Comparison of ENCODE assay signal across 24 cellular contexts in genomic region chr3:85652322-85652721, GRCh38.
"Had no signal": no experiment of that assay in that cellular context is flagged by ENCODE, and none has a peak within 500 bp of the region (broad histone marks: within the 10 kb centered on the region; RNA-seq: fewer than 3 reads in every experiment).

No MANE protein-coding gene starts in this region.

- H3K4me1 Mint-ChIP-seq: activated CD4-positive, alpha-beta T cell treated with anti-CD3 and anti-CD28 coated beads for 36 hours; activated CD8-positive, alpha-beta memory T cell treated with anti-CD3 and anti-CD28 coated beads, Interleukin-2, amount 10 ng/mL, durations not matched to agents 7 days and 5 days; brain; naive thymus-derived CD8-positive, alpha-beta T cell; neural crest cell; stimulated activated naive CD8-positive, alpha-beta T cell treated with anti-CD3 and anti-CD28 coated beads, Interleukin-15, amount 100 ng/mL, for 72 hours had no signal

- H3K27ac ChIP-seq: cardiac muscle cell, heart right ventricle, lower lobe of right lung, spleen, upper lobe of left lung, vagina had no signal

- DNase-seq: activated CD4-positive, alpha-beta T cell treated with anti-CD3 and anti-CD28 coated beads for 36 hours; activated CD4-positive, CD25-positive, alpha-beta regulatory T cell; activated CD8-positive, alpha-beta memory T cell treated with anti-CD3 and anti-CD28 coated beads, Interleukin-2, amount 10 ng/mL, durations not matched to agents 7 days and 5 days; activated CD8-positive, alpha-beta T cell treated with anti-CD3 and anti-CD28 coated beads, Interleukin-2, amount 10 ng/mL, durations not matched to agents 7 days and 5 days; activated naive CD4-positive, alpha-beta T cell; activated T-cell treated with anti-CD3 and anti-CD28 coated beads, Interleukin-2, amount 50 U/mL, for 48 hours; foreskin melanocyte; heart right ventricle; lower lobe of right lung; mesenchymal stem cell; naive thymus-derived CD8-positive, alpha-beta T cell; occipital lobe; right cardiac atrium; spleen; stimulated activated naive CD8-positive, alpha-beta T cell treated with anti-CD3 and anti-CD28 coated beads, Interleukin-15, amount 100 ng/mL, for 72 hours; substantia nigra; T-helper 2 cell; upper lobe of left lung had no signal

- H3K4me1 ChIP-seq: heart right ventricle, lower lobe of right lung, spleen, upper lobe of left lung, vagina had no signal

- H3K4me3 ChIP-seq: cardiac muscle cell, heart right ventricle, lower lobe of right lung, spleen, upper lobe of left lung, vagina had no signal

- H3K36me3 Mint-ChIP-seq: activated CD8-positive, alpha-beta memory T cell treated with anti-CD3 and anti-CD28 coated beads, Interleukin-2, amount 10 ng/mL, durations not matched to agents 7 days and 5 days; activated naive CD4-positive, alpha-beta T cell treated with anti-CD3 and anti-CD28 coated beads, Interleukin-2, amount 50 U/mL, for 72 hours; brain; naive thymus-derived CD8-positive, alpha-beta T cell had no signal

- H3K4me3 Mint-ChIP-seq: activated CD4-positive, alpha-beta T cell treated with anti-CD3 and anti-CD28 coated beads for 36 hours; activated CD8-positive, alpha-beta memory T cell treated with anti-CD3 and anti-CD28 coated beads, Interleukin-2, amount 10 ng/mL, durations not matched to agents 7 days and 5 days; activated CD8-positive, alpha-beta T cell treated with anti-CD3 and anti-CD28 coated beads, Interleukin-2, amount 10 ng/mL, durations not matched to agents 7 days and 5 days; brain; naive thymus-derived CD8-positive, alpha-beta T cell; neural crest cell; stimulated activated naive CD8-positive, alpha-beta T cell treated with anti-CD3 and anti-CD28 coated beads, Interleukin-15, amount 100 ng/mL, for 72 hours had no signal

- H3K27me3 Mint-ChIP-seq: activated CD4-positive, alpha-beta T cell treated with anti-CD3 and anti-CD28 coated beads for 36 hours; activated CD8-positive, alpha-beta memory T cell treated with anti-CD3 and anti-CD28 coated beads, Interleukin-2, amount 10 ng/mL, durations not matched to agents 7 days and 5 days; brain; naive thymus-derived CD8-positive, alpha-beta T cell; stimulated activated naive CD8-positive, alpha-beta T cell treated with anti-CD3 and anti-CD28 coated beads, Interleukin-15, amount 100 ng/mL, for 72 hours had no signal

- H3K36me3 ChIP-seq: cardiac muscle cell, heart right ventricle, lower lobe of right lung, spleen, upper lobe of left lung, vagina had no signal

- H3K27ac Mint-ChIP-seq: activated CD4-positive, alpha-beta T cell treated with anti-CD3 and anti-CD28 coated beads for 36 hours; activated CD8-positive, alpha-beta memory T cell treated with anti-CD3 and anti-CD28 coated beads, Interleukin-2, amount 10 ng/mL, durations not matched to agents 7 days and 5 days; activated CD8-positive, alpha-beta T cell treated with anti-CD3 and anti-CD28 coated beads, Interleukin-2, amount 10 ng/mL, durations not matched to agents 7 days and 5 days; activated naive CD4-positive, alpha-beta T cell treated with anti-CD3 and anti-CD28 coated beads, Interleukin-2, amount 50 U/mL, for 72 hours; naive thymus-derived CD8-positive, alpha-beta T cell; stimulated activated naive CD8-positive, alpha-beta T cell treated with anti-CD3 and anti-CD28 coated beads, Interleukin-15, amount 100 ng/mL, for 72 hours had no signal

- H3K9me3 Mint-ChIP-seq: brain had no signal

- ATAC-seq: activated CD4-positive, alpha-beta T cell treated with anti-CD3 and anti-CD28 coated beads for 36 hours; activated CD8-positive, alpha-beta memory T cell treated with anti-CD3 and anti-CD28 coated beads, Interleukin-2, amount 10 ng/mL, durations not matched to agents 7 days and 5 days; activated CD8-positive, alpha-beta T cell treated with anti-CD3 and anti-CD28 coated beads, Interleukin-2, amount 10 ng/mL, durations not matched to agents 7 days and 5 days; activated naive CD4-positive, alpha-beta T cell treated with anti-CD3 and anti-CD28 coated beads, Interleukin-2, amount 50 U/mL, for 72 hours; heart right ventricle; left lobe of liver; lower lobe of right lung; naive thymus-derived CD8-positive, alpha-beta T cell; right cardiac atrium; stimulated activated naive CD8-positive, alpha-beta T cell treated with anti-CD3 and anti-CD28 coated beads, Interleukin-15, amount 100 ng/mL, for 72 hours had no signal

- H3K27me3 ChIP-seq: cardiac muscle cell, spleen, upper lobe of left lung, vagina had no signal

- H3K9me3 ChIP-seq: heart right ventricle, lower lobe of right lung, upper lobe of left lung, vagina had no signal
